In the genomic region with DNA sequence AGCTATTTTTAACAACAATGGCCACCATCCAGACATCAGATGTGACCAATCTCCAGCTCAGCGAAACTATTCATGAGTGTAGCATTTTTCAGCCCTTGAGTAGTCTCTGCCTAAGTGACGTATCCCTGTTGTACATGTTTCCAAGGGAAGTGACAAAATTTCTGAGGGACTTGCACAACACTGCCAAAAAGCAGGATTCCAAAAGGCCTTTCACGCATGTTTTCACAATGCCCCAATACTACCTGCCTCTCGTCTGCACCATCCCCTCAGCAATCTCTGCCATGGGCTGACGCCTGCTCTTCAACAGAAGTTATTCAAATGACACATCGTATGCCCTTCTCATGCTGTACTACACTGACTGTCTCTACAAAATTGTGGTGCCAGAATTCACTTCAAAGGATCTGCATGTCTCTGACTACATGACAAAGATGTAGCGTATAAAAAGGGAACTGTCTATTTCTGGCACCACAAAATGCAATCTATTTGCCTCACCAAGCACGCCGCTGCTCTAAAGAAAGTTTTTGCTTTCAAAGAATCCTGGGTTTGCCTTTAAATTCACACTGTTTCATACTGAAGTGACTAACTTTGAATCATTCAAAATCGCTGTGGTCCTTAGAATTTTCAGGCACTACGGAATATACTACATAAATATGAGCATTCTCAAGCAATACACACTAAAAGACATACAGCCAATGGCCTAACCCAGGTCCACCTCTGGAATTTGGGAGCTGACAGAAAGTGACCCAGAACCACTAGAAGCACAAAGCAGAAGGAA, we compare ENCODE assay signal across 8 cellular contexts. TPM values are rescaled to one million over a fixed set of nuclear protein-coding genes. Genes with fewer than 3 reads are reported as not detected.
A peak's percentile ranks its signal among the peaks of the same experiment; 100 is the strongest.
DNase-seq lines count a peak whose midpoint lies in the region; ATAC-seq and TF ChIP-seq lines count a peak whose summit lies in the region.

No MANE protein-coding gene starts in this region.

- peak overlapping the region; percentile 43 for H3K4me3 Mint-ChIP-seq in CD4-positive, alpha-beta T cell
- peak overlapping the region; percentile 20 for H3K4me3 Mint-ChIP-seq in dendritic cell treated with granulocyte-macrophage colony-stimulating factor and Interleukin-4, amounts not matched to agents 40 ng/mL and 50 ng/mL, for 4 days
- peak overlapping the region; percentile 1 to 82 (median 64) for H3K4me3 Mint-ChIP-seq in naive B cell

- DNase-seq in CD4-positive, alpha-beta T cell = peak in 1 of 10 experiments; percentile 22
- DNase-seq in NCI-H526 treated with DMSO at 0.1 percent for 48 hours (lab: John Stamatoyannopoulos, UW) (peak; percentile 53), naive B cell (peak; percentile 31), NCI-H446 treated with DMSO at 0.1 percent for 48 hours (lab: John Stamatoyannopoulos, UW) (no peak), NCI-H69 (lab: John Stamatoyannopoulos, UW) (no peak), COLO829 (ENCODE audit: low spot score) (no peak)

- ATAC-seq in CD4-positive, alpha-beta T cell (ENCODE audit: poor library complexity) = peak; percentile 80
- ATAC-seq in naive B cell (ENCODE audit: low read depth in 2 of 2) (peak; percentile 82), HG03571 (IDR thresholded peaks at IDR 0.05; ENCODE audit: unreplicated experiment) (no peak)

- H3K4me1 Mint-ChIP-seq in CD4-positive, alpha-beta T cell (ENCODE audit: low read depth) = peaks cover 93% of the 10 kb centered on the region
- peaks cover 65% of the 10 kb centered on the region for H3K4me1 Mint-ChIP-seq in dendritic cell treated with granulocyte-macrophage colony-stimulating factor and Interleukin-4, amounts not matched to agents 40 ng/mL and 50 ng/mL, for 4 days (ENCODE audit: low read depth)
- H3K4me1 Mint-ChIP-seq in naive B cell = peaks cover 69 to 91% (median 84%) of the 10 kb centered on the region in 3 donors

- TF ChIP-seq CTCF in CD4-positive, alpha-beta T cell (IDR thresholded peaks at IDR 0.05) = no peak

- CTCF ChIA-PET in CD4-positive, alpha-beta T cell (lab: Charles Lee) = interaction anchor here (0.8 to 1.5 kb wide), 3 partner anchors 11 to 36 kb away, joined by 3 read pairs; no protein-coding TSS in a partner anchor

- no peaks in the 10 kb centered on the region for H3K27me3 ChIP-seq in CD4-positive, alpha-beta T cell (ENCODE audit: control insufficient read depth, insufficient read depth, low read length)

- POLR2A ChIA-PET in CD4-positive, alpha-beta T cell (lab: Charles Lee) = interaction anchor here (1.0 to 1.1 kb wide), 2 partner anchors 32 to 103 kb away, joined by 3 to 5 read pairs; no protein-coding TSS in a partner anchor

- peak overlapping the region; percentile 14 for H3K27ac Mint-ChIP-seq in CD4-positive, alpha-beta T cell
- H3K27ac Mint-ChIP-seq in dendritic cell treated with granulocyte-macrophage colony-stimulating factor and Interleukin-4, amounts not matched to agents 40 ng/mL and 50 ng/mL, for 4 days = peak overlapping the region; percentile 83
- peak overlapping the region; percentile 26 to 84 (median 54) for H3K27ac Mint-ChIP-seq in naive B cell

- H3K9me3 Mint-ChIP-seq in CD4-positive, alpha-beta T cell = peaks cover 5% of the 10 kb centered on the region
- H3K9me3 Mint-ChIP-seq in dendritic cell treated with granulocyte-macrophage colony-stimulating factor and Interleukin-4, amounts not matched to agents 40 ng/mL and 50 ng/mL, for 4 days = no peaks in the 10 kb centered on the region
- H3K9me3 Mint-ChIP-seq in naive B cell = peaks cover 0 to 6% (median 2%) of the 10 kb centered on the region in 7 donors

- H3K9me3 ChIP-seq in CD4-positive, alpha-beta T cell (ENCODE audit: control insufficient read depth, low read length) = no peaks in the 10 kb centered on the region

- no peak overlapping the region for H3K27ac ChIP-seq in CD4-positive, alpha-beta T cell (ENCODE audit: low read depth, low read length)

- intact Hi-C loops in CD4-positive, alpha-beta T cell (cut with DNase I, micrococcal nuclease) = no loop called here
- intact Hi-C loops in dendritic cell treated with granulocyte-macrophage colony-stimulating factor and Interleukin-4, amounts not matched to agents 40 ng/mL and 50 ng/mL, for 4 days (cut with micrococcal nuclease) = loop anchor here (2.0 kb wide), 1 partner anchor 67 kb away; no protein-coding TSS in a partner anchor

- H3K36me3 Mint-ChIP-seq in CD4-positive, alpha-beta T cell (ENCODE audit: low read depth) = peaks cover 39% of the 10 kb centered on the region
- H3K36me3 Mint-ChIP-seq in dendritic cell treated with granulocyte-macrophage colony-stimulating factor and Interleukin-4, amounts not matched to agents 40 ng/mL and 50 ng/mL, for 4 days (ENCODE audit: low read depth) = no peaks in the 10 kb centered on the region
- peaks cover 0 to 6% of the 10 kb centered on the region in 2 donors for H3K36me3 Mint-ChIP-seq in naive B cell

- H3K27me3 Mint-ChIP-seq in CD4-positive, alpha-beta T cell = no peaks in the 10 kb centered on the region
- H3K27me3 Mint-ChIP-seq in dendritic cell treated with granulocyte-macrophage colony-stimulating factor and Interleukin-4, amounts not matched to agents 40 ng/mL and 50 ng/mL, for 4 days = no peaks in the 10 kb centered on the region
- no peaks in the 10 kb centered on the region for H3K27me3 Mint-ChIP-seq in naive B cell

RNA-seq across cellular contexts. Expression of a gene that starts 32.9 kb away (rescaled TPM):
- total RNA-seq in CD4-positive, alpha-beta T cell = 100 to 1,000 TPM; 240 to 252 TPM
- polyA plus RNA-seq in naive B cell (ENCODE audit: low read depth in 6 of 6) = 100 to 1,000 TPM; 182 to 259 (median 194) TPM

Comparison
In these comparisons a context has a peak if more than half of its experiments do, and no peak if none do; other contexts are left out.
1. DNase-seq: peak in NCI-H526 treated with DMSO at 0.1 percent for 48 hours (single experiment) and naive B cell (single experiment); none in NCI-H446 treated with DMSO at 0.1 percent for 48 hours (single experiment), NCI-H69 (single experiment) and COLO829 (single experiment).
2. H3K27ac Mint-ChIP-seq: peak in every context shown above with its lines; median percentile 83 in dendritic cell treated with granulocyte-macrophage colony-stimulating factor and Interleukin-4, amounts not matched to agents 40 ng/mL and 50 ng/mL, for 4 days; 54 in naive B cell; 14 in CD4-positive, alpha-beta T cell.
3. Peak in every context shown above with its lines, with median percentiles within 50 percentile points of each other: H3K4me3 Mint-ChIP-seq.